ENCODE assay signal across 8 cellular contexts in genomic region chr11:122882189-122882808, GRCh38. TPM values are rescaled to one million over a fixed set of nuclear protein-coding genes. Genes with fewer than 3 reads are reported as not detected.
DNase-seq lines count a peak whose midpoint lies in the region; FAIRE-seq and TF ChIP-seq lines count a peak whose summit lies in the region.

Gene JHY (plus strand): TSS chr11:122882759. CDS start chr11:122885850, 3,091 bp downstream.

- H3K4me1 ChIP-seq in kidney (ENCODE audit: control insufficient read depth in 1 of 2, insufficient read depth in 1 of 2, low read depth in 1 of 2, low read length in 2 of 2) = peaks cover 5 to 9% of the 10 kb centered on the region in 2 donors

- TF ChIP-seq CTCF in kidney (IDR thresholded peaks at IDR 0.05; ENCODE audit: borderline replicate concordance, extremely low read depth, insufficient read depth) (no peak), subcutaneous adipose tissue (IDR thresholded peaks at IDR 0.05; ENCODE audit: low read depth) (no peak)

- peak within 1 kb of the TSS; percentile 85 to 91 for H3K27ac ChIP-seq in kidney (ENCODE audit: low read depth in 2 of 2, low read length in 2 of 2)

- FAIRE-seq in kidney (lab: Jason Lieb, UNC) = no peak

- H3K4me3 Mint-ChIP-seq in T-helper 2 cell treated with Interferon-gamma antibody and Interleukin-4, amounts not matched to agents 5 μg/mL and 100 μg/mL, for 36 hours = peak within 1 kb of the TSS; percentile 84
- peak within 1 kb of the TSS; percentile 86 for H3K4me3 Mint-ChIP-seq in activated naive CD8-positive, alpha-beta T cell treated with anti-CD3 and anti-CD28 coated beads for 36 hours

- intact Hi-C loops in kidney (cut with DNase I) = no loop called here

- no peaks in the 10 kb centered on the region for H3K36me3 ChIP-seq in kidney (ENCODE audit: control insufficient read depth in 1 of 2, insufficient read depth in 2 of 2, low read length in 2 of 2)

- H3K4me1 Mint-ChIP-seq in T-helper 2 cell treated with Interferon-gamma antibody and Interleukin-4, amounts not matched to agents 5 μg/mL and 100 μg/mL, for 36 hours (ENCODE audit: low read depth) = peaks cover 16% of the 10 kb centered on the region
- H3K4me1 Mint-ChIP-seq in activated naive CD8-positive, alpha-beta T cell treated with anti-CD3 and anti-CD28 coated beads for 36 hours = peaks cover 32% of the 10 kb centered on the region

- H3K9me3 Mint-ChIP-seq in T-helper 2 cell treated with Interferon-gamma antibody and Interleukin-4, amounts not matched to agents 5 μg/mL and 100 μg/mL, for 36 hours = no peaks in the 10 kb centered on the region
- no peaks in the 10 kb centered on the region for H3K9me3 Mint-ChIP-seq in activated naive CD8-positive, alpha-beta T cell treated with anti-CD3 and anti-CD28 coated beads for 36 hours

- peaks cover 2% of the 10 kb centered on the region for H3K36me3 Mint-ChIP-seq in T-helper 2 cell treated with Interferon-gamma antibody and Interleukin-4, amounts not matched to agents 5 μg/mL and 100 μg/mL, for 36 hours (ENCODE audit: low read depth)
- peaks cover 6% of the 10 kb centered on the region for H3K36me3 Mint-ChIP-seq in activated naive CD8-positive, alpha-beta T cell treated with anti-CD3 and anti-CD28 coated beads for 36 hours

- peak within 1 kb of the TSS; percentile 70 for H3K4me3 ChIP-seq in kidney (ENCODE audit: low read length in 2 of 2)

- peaks cover 20% of the 10 kb centered on the region for H3K27me3 Mint-ChIP-seq in T-helper 2 cell treated with Interferon-gamma antibody and Interleukin-4, amounts not matched to agents 5 μg/mL and 100 μg/mL, for 36 hours (ENCODE audit: low read depth)
- H3K27me3 Mint-ChIP-seq in activated naive CD8-positive, alpha-beta T cell treated with anti-CD3 and anti-CD28 coated beads for 36 hours = no peaks in the 10 kb centered on the region

- no peaks in the 10 kb centered on the region for H3K9me3 ChIP-seq in kidney (ENCODE audit: control insufficient read depth in 1 of 2, low read length in 2 of 2)

- peak within 1 kb of the TSS; percentile 52 to 86 for H3K9ac ChIP-seq in kidney (ENCODE audit: low read length in 2 of 2)

- DNase-seq in T-helper 2 cell treated with Interferon-gamma antibody and Interleukin-4, amounts not matched to agents 5 μg/mL and 100 μg/mL, for 36 hours (ENCODE audit: low spot score) = no peak
- DNase-seq in T-helper 2 cell (no peak), kidney (no peak), COLO668 (lab: John Stamatoyannopoulos, UW; ENCODE audit: unreplicated experiment) (no peak), NK-92 (lab: John Stamatoyannopoulos, UW; ENCODE audit: unreplicated experiment) (no peak)
- no peak for DNase-seq in activated naive CD8-positive, alpha-beta T cell treated with anti-CD3 and anti-CD28 coated beads for 36 hours
- no peak for DNase-seq in effector CD8-positive, alpha-beta T cell (lab: John Stamatoyannopoulos, UW)

- H3K27ac Mint-ChIP-seq in T-helper 2 cell treated with Interferon-gamma antibody and Interleukin-4, amounts not matched to agents 5 μg/mL and 100 μg/mL, for 36 hours = peak within 1 kb of the TSS; percentile 83
- peak within 1 kb of the TSS; percentile 85 for H3K27ac Mint-ChIP-seq in activated naive CD8-positive, alpha-beta T cell treated with anti-CD3 and anti-CD28 coated beads for 36 hours

RNA-seq across cellular contexts. Expression of gene JHY, which starts in this region (rescaled TPM):
- 1 to 10 TPM; 3.1 to 3.2 TPM for total RNA-seq in activated naive CD8-positive, alpha-beta T cell treated with anti-CD3 and anti-CD28 coated beads for 36 hours
- total RNA-seq in kidney = 13.6 TPM
- polyA plus RNA-seq in kidney (ENCODE audit: insufficient read depth, low read depth, low replicate concordance) = 4.8 TPM
- 10 to 100 TPM; 10.8 to 22.5 (median 12.8) TPM for total RNA-seq in subcutaneous adipose tissue
